17 cellular contexts compared by ENCODE assay signal in genomic region chr21:44883250-44883649, GRCh38. TPM values are rescaled to one million over a fixed set of nuclear protein-coding genes. Genes with fewer than 3 reads are reported as not detected.
"Had no signal": no experiment of that assay in that cellular context is flagged by ENCODE, and none has a peak within 500 bp of the region (broad histone marks: within the 10 kb centered on the region; RNA-seq: fewer than 3 reads in every experiment).

No MANE protein-coding gene starts in this region.

- H3K27me3 ChIP-seq: body of pancreas, ovary had no signal

- H3K4me3 ChIP-seq: body of pancreas, lower lobe of right lung, ovary had no signal

- H3K36me3 ChIP-seq: ovary had no signal

- H3K27ac ChIP-seq: body of pancreas, ovary had no signal

- DNase-seq: activated CD4-positive, CD25-positive, alpha-beta regulatory T cell treated with anti-CD3 and anti-CD28 coated beads, Interleukin-2, amount 50 U/mL, for 72 hours; amniotic stem cell; body of pancreas; cortex of kidney; effector memory CD8-positive, alpha-beta T cell; foreskin melanocyte; head of caudate nucleus; left colon; ovary; stimulated activated naive CD8-positive, alpha-beta T cell treated with anti-CD3 and anti-CD28 coated beads, Interleukin-15, amount 100 ng/mL, for 72 hours; SW 1271; T1000 had no signal

- H3K9me3 ChIP-seq: body of pancreas, lower lobe of right lung, ovary had no signal

- ATAC-seq: activated T-helper 17 cell treated with anti-CD3 and anti-CD28 coated beads, Interleukin-2, amount 50 U/mL, for 72 hours; body of pancreas; effector memory CD8-positive, alpha-beta T cell; sciatic nerve; stimulated activated naive CD8-positive, alpha-beta T cell treated with anti-CD3 and anti-CD28 coated beads, Interleukin-15, amount 100 ng/mL, for 72 hours had no signal

RNA-seq across cellular contexts. Expression of gene ITGB2, which starts 37.4 kb away (rescaled TPM):
- total RNA-seq: fibroblast of lung had no signal
- polyA plus RNA-seq: neural cell had no signal
